In genomic region chr16:51061355-51061754, GRCh38 we compare ENCODE assay signal across 1 cellular context.
TF ChIP-seq lines count a peak whose summit lies in the region.

No MANE protein-coding gene starts in this region.

TF ChIP-seq in GM23338, 12 proteins besides CTCF, POLR2A, EP300 and RAD21 (continued from another document):
- TF ChIP-seq JUNB (IDR thresholded peaks at IDR 0.05; ENCODE audit: unreplicated experiment) (no peak), ZNF462 (CRISPR knock-in tag; IDR thresholded peaks at IDR 0.05) (no peak), EZH2phosphoT487 (IDR thresholded peaks at IDR 0.05; ENCODE audit: unreplicated experiment) (no peak)
